17 cellular contexts compared by ENCODE assay signal in the genomic region with DNA sequence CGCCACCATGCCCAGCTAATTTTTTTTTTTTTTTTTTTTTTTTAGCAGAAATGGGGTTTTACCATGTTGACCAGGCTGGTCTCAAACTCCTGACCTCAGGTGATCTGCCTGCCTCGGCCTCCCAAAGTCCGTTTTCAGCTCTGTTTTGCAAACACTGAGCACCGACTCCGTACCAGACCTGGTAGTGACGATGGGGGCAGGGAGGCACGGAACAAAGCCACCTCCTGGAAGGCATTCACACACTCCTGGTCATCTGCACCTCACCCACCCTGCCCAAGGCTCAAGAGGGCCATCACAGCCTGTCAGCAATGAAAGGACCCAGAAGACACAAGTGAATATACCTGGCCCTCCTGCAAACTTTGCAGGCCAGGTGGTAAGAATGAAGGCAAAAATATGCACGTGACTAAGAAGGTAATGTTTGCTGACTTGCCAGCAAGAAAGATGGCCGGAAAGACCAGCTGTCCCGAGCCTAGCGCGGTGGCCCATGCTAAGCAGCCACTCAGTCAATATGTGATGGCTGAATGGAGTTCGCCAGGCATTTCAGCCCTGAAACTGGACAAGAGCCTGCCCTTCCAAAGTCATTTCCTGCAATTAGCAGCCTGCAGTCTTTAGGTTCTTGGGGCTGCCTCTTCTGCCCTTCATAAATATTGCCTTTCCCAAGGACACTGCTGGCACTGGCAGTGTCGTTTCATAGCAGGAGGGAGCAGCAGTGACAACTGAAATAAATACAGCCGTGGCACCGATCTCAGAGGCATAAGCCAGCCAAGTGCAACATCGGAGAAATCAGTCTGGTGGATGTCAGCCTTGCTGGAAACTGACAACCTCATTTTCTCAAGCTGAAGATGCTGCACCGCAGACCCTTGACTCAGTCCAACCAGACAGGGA.
"Had no signal": no experiment of that assay in that cellular context is flagged by ENCODE, and none has a peak within 500 bp of the region (broad histone marks: within the 10 kb centered on the region; RNA-seq: fewer than 3 reads in every experiment).

No MANE protein-coding gene starts in this region.

- H3K4me1 Mint-ChIP-seq: activated CD4-positive, alpha-beta memory T cell treated with anti-CD3 and anti-CD28 coated beads, Interleukin-2, amount 10 ng/mL, durations not matched to agents 7 days and 5 days; naive thymus-derived CD8-positive, alpha-beta T cell; stimulated activated memory B cell treated with anti-CD40 and anti-IgM and Interleukin-4, amounts not matched to agents 10 μg/mL and 1 μg/mL and 100 μg/mL, for 72 hours had no signal

- H3K36me3 Mint-ChIP-seq: naive thymus-derived CD8-positive, alpha-beta T cell had no signal

- FAIRE-seq: endometrium, keratinocyte had no signal

- DNase-seq: activated CD4-positive, alpha-beta memory T cell treated with anti-CD3 and anti-CD28 coated beads, Interleukin-2, amount 10 ng/mL, durations not matched to agents 7 days and 5 days; activated CD4-positive, alpha-beta T cell treated with anti-CD3 and anti-CD28 coated beads for 1 hour; activated effector memory CD4-positive, alpha-beta T cell treated with Interleukin-2 at 50 U/mL for 16 hours; activated naive CD4-positive, alpha-beta T cell treated with anti-CD3 and anti-CD28 coated beads, Interleukin-2, amount 50 U/mL, for 16 hours; activated T-cell treated with anti-CD3 and anti-CD28 coated beads, Interleukin-2, amount 50 U/mL, for 4 hours; colonic mucosa; hippocampal formation; left ventricle myocardium inferior; naive thymus-derived CD8-positive, alpha-beta T cell; stimulated activated CD4-positive, alpha-beta T cell treated with anti-CD3 and anti-CD28 coated beads, Interleukin-2, amount 100 ng/mL, for 48 hours had no signal

- H3K4me1 ChIP-seq: esophagus muscularis mucosa, left ventricle myocardium inferior, right atrium auricular region had no signal

- H3K9me3 ChIP-seq: colonic mucosa, esophagus muscularis mucosa, left ventricle myocardium inferior, neutrophil, right atrium auricular region had no signal

- H3K36me3 ChIP-seq: colonic mucosa, neutrophil, right atrium auricular region had no signal

- H3K9me3 Mint-ChIP-seq: activated CD4-positive, alpha-beta memory T cell treated with anti-CD3 and anti-CD28 coated beads, Interleukin-2, amount 10 ng/mL, durations not matched to agents 7 days and 5 days; activated T-cell treated with anti-CD3 and anti-CD28 coated beads, Interleukin-2, amount 50 U/mL, for 4 hours; memory B cell; naive thymus-derived CD8-positive, alpha-beta T cell; stimulated activated memory B cell treated with anti-CD40 and anti-IgM and Interleukin-4, amounts not matched to agents 10 μg/mL and 1 μg/mL and 100 μg/mL, for 72 hours had no signal

- H3K27me3 Mint-ChIP-seq: activated CD4-positive, alpha-beta memory T cell treated with anti-CD3 and anti-CD28 coated beads, Interleukin-2, amount 10 ng/mL, durations not matched to agents 7 days and 5 days; naive thymus-derived CD8-positive, alpha-beta T cell had no signal

- H3K4me3 Mint-ChIP-seq: activated CD4-positive, alpha-beta memory T cell treated with anti-CD3 and anti-CD28 coated beads, Interleukin-2, amount 10 ng/mL, durations not matched to agents 7 days and 5 days; activated T-cell treated with anti-CD3 and anti-CD28 coated beads, Interleukin-2, amount 50 U/mL, for 4 hours; memory B cell; naive thymus-derived CD8-positive, alpha-beta T cell; stimulated activated memory B cell treated with anti-CD40 and anti-IgM and Interleukin-4, amounts not matched to agents 10 μg/mL and 1 μg/mL and 100 μg/mL, for 72 hours had no signal

- H3K4me3 ChIP-seq: colonic mucosa, esophagus muscularis mucosa, left ventricle myocardium inferior, right atrium auricular region had no signal

- ATAC-seq: activated T-cell treated with anti-CD3 and anti-CD28 coated beads, Interleukin-2, amount 50 U/mL, for 4 hours; naive thymus-derived CD8-positive, alpha-beta T cell; stimulated activated memory B cell treated with anti-CD40 and anti-IgM and Interleukin-4, amounts not matched to agents 10 μg/mL and 1 μg/mL and 100 μg/mL, for 72 hours had no signal

- H3K27me3 ChIP-seq: right atrium auricular region had no signal

- H3K27ac ChIP-seq: colonic mucosa, esophagus muscularis mucosa, left ventricle myocardium inferior, neutrophil, right atrium auricular region had no signal

- H3K27ac Mint-ChIP-seq: activated CD4-positive, alpha-beta memory T cell treated with anti-CD3 and anti-CD28 coated beads, Interleukin-2, amount 10 ng/mL, durations not matched to agents 7 days and 5 days; memory B cell; stimulated activated memory B cell treated with anti-CD40 and anti-IgM and Interleukin-4, amounts not matched to agents 10 μg/mL and 1 μg/mL and 100 μg/mL, for 72 hours had no signal
